ENCODE assay signal across 16 cellular contexts in genomic region chr2:232871835-232872736, GRCh38. TPM values are rescaled to one million over a fixed set of nuclear protein-coding genes. Genes with fewer than 3 reads are reported as not detected.
DNase-seq lines count a peak whose midpoint lies in the region; ATAC-seq and TF ChIP-seq lines count a peak whose summit lies in the region.
"Had no signal": no experiment of that assay in that cellular context is flagged by ENCODE, and none has a peak within 500 bp of the region (broad histone marks: within the 10 kb centered on the region; RNA-seq: fewer than 3 reads in every experiment).

No MANE protein-coding gene starts in this region.

- H2AK5ac ChIP-seq in neuronal stem cell (ENCODE audit: low read depth, low read length): peak overlapping the region; percentile 92

- peak; percentile 69 for DNase-seq in cardiac septum (ENCODE audit: low spot score)
- DNase-seq in left ventricle myocardium superior: no peak
- no peak for DNase-seq in neuronal stem cell (ENCODE audit: low spot score)
- peak; percentile 48 for DNase-seq in upper lobe of right lung
- no peak for DNase-seq in stimulated activated CD4-positive, alpha-beta T cell treated with anti-CD3 and anti-CD28 coated beads, Interleukin-4, amount 100 ng/mL, for 4 hours
- DNase-seq in hepatocyte (ENCODE audit: low spot score): no peak
- DNase-seq: activated naive CD4-positive, alpha-beta T cell treated with Interleukin-2 at 50 U/mL for 16 hours; Caco-2; left lung; NCI-H2171; NCI-H774; RPMI8226; stimulated activated naive CD8-positive, alpha-beta T cell treated with anti-CD3 and anti-CD28 coated beads, Interleukin-15, Interleukin-2, amounts not matched to agents 100 U/mL and 50 U/mL, for 24 hours had no signal

- H3K4ac ChIP-seq in neuronal stem cell (ENCODE audit: low read length): peak overlapping the region; percentile 14

- peak overlapping the region; percentile 47 for H3K23ac ChIP-seq in neuronal stem cell (ENCODE audit: low read depth, low read length, poor library complexity)

- H2AFZ ChIP-seq in neuronal stem cell (ENCODE audit: low read length) (no peak overlapping the region), hepatocyte (no peak overlapping the region)

- H3K27ac Mint-ChIP-seq in dendritic cell treated with granulocyte-macrophage colony-stimulating factor and Interleukin-4, amounts not matched to agents 40 ng/mL and 50 ng/mL, for 4 days: peak overlapping the region; percentile 65
- H3K27ac Mint-ChIP-seq: activated CD8-positive, alpha-beta memory T cell treated with anti-CD3 and anti-CD28 coated beads, Interleukin-2, amount 10 ng/mL, durations not matched to agents 7 days and 5 days had no signal

- no peaks in the 10 kb centered on the region for H3K9me3 Mint-ChIP-seq in dendritic cell treated with granulocyte-macrophage colony-stimulating factor and Interleukin-4, amounts not matched to agents 40 ng/mL and 50 ng/mL, for 4 days

- H3K27me3 ChIP-seq in neuronal stem cell (ENCODE audit: control insufficient read depth in 3 of 3, insufficient read depth in 3 of 3, low read depth in 1 of 3, low read length in 3 of 3) (peaks cover 5 to 14% (median 7%) of the 10 kb centered on the region in 3 experiments), upper lobe of right lung (peaks cover 26% of the 10 kb centered on the region), hepatocyte (no peaks in the 10 kb centered on the region)

- TF ChIP-seq CTCF in upper lobe of right lung (IDR thresholded peaks at IDR 0.05): no peak
- no peak for TF ChIP-seq CTCF in hepatocyte (IDR thresholded peaks at IDR 0.05; ENCODE audit: poor library complexity)

- H3K4me2 ChIP-seq in neuronal stem cell (ENCODE audit: insufficient read depth, low read length, poor library complexity, severe bottlenecking) (no peak overlapping the region), hepatocyte (no peak overlapping the region)

- H4K20me1 ChIP-seq in hepatocyte (ENCODE audit: insufficient read depth, poor library complexity, severe bottlenecking): no peaks in the 10 kb centered on the region

- no peaks in the 10 kb centered on the region for H3K79me2 ChIP-seq in hepatocyte

- peak overlapping the region; percentile 72 for H3K9ac ChIP-seq in neuronal stem cell (ENCODE audit: low read depth, low read length, poor library complexity)

- no peak overlapping the region for H3K4me3 Mint-ChIP-seq in dendritic cell treated with granulocyte-macrophage colony-stimulating factor and Interleukin-4, amounts not matched to agents 40 ng/mL and 50 ng/mL, for 4 days
- H3K4me3 Mint-ChIP-seq: activated CD8-positive, alpha-beta memory T cell treated with anti-CD3 and anti-CD28 coated beads, Interleukin-2, amount 10 ng/mL, durations not matched to agents 7 days and 5 days had no signal

- ATAC-seq in left ventricle myocardium superior (no peak), upper lobe of right lung (no peak), GM19463 (IDR thresholded peaks at IDR 0.05; ENCODE audit: unreplicated experiment) (no peak)
- ATAC-seq: activated CD8-positive, alpha-beta memory T cell treated with anti-CD3 and anti-CD28 coated beads, Interleukin-2, amount 10 ng/mL, durations not matched to agents 7 days and 5 days; left lung; stimulated activated naive CD8-positive, alpha-beta T cell treated with anti-CD3 and anti-CD28 coated beads, Interleukin-15, Interleukin-2, amounts not matched to agents 100 U/mL and 50 U/mL, for 24 hours had no signal

- no peak overlapping the region for H4K91ac ChIP-seq in neuronal stem cell (ENCODE audit: low read depth, low read length, poor library complexity)

- H3K18ac ChIP-seq in neuronal stem cell (ENCODE audit: low read length): peak overlapping the region; percentile 77

- no peaks in the 10 kb centered on the region for H3K79me1 ChIP-seq in neuronal stem cell (ENCODE audit: low read depth, low read length)

- H3K14ac ChIP-seq in neuronal stem cell (ENCODE audit: low read length): peak overlapping the region; percentile 85

- H3K9me3 ChIP-seq in neuronal stem cell (replicated peaks in 1 of 2; ENCODE audit: control insufficient read depth in 2 of 2, insufficient read depth in 1 of 2, low read depth in 1 of 2, low read length in 2 of 2): no peaks in the 10 kb centered on the region
- H3K9me3 ChIP-seq in upper lobe of right lung: no peaks in the 10 kb centered on the region
- no peaks in the 10 kb centered on the region for H3K9me3 ChIP-seq in hepatocyte (ENCODE audit: low read depth)
- H3K9me3 ChIP-seq: Caco-2, left lung had no signal

- no peaks in the 10 kb centered on the region for H3K9me2 ChIP-seq in hepatocyte (replicated peaks; ENCODE audit: insufficient read depth)

- peaks cover 22% of the 10 kb centered on the region for H3K27me3 Mint-ChIP-seq in dendritic cell treated with granulocyte-macrophage colony-stimulating factor and Interleukin-4, amounts not matched to agents 40 ng/mL and 50 ng/mL, for 4 days

- H3K27ac ChIP-seq in neuronal stem cell (replicated peaks; ENCODE audit: low read length) (no peak overlapping the region), upper lobe of right lung (no peak overlapping the region), hepatocyte (no peak overlapping the region)
- H3K27ac ChIP-seq: left lung had no signal

- H2BK15ac ChIP-seq in neuronal stem cell (ENCODE audit: low read length): peak overlapping the region; percentile 39

- no peaks in the 10 kb centered on the region for H3K36me3 Mint-ChIP-seq in dendritic cell treated with granulocyte-macrophage colony-stimulating factor and Interleukin-4, amounts not matched to agents 40 ng/mL and 50 ng/mL, for 4 days (ENCODE audit: low read depth)
- H3K36me3 Mint-ChIP-seq: activated CD8-positive, alpha-beta memory T cell treated with anti-CD3 and anti-CD28 coated beads, Interleukin-2, amount 10 ng/mL, durations not matched to agents 7 days and 5 days had no signal

- H3K36me3 ChIP-seq in neuronal stem cell (replicated peaks in 1 of 2; ENCODE audit: control insufficient read depth in 2 of 2, insufficient read depth in 2 of 2, low read length in 2 of 2) (no peaks in the 10 kb centered on the region), upper lobe of right lung (no peaks in the 10 kb centered on the region), hepatocyte (replicated peaks; ENCODE audit: insufficient read depth, low read depth) (no peaks in the 10 kb centered on the region)
- H3K36me3 ChIP-seq: left lung had no signal

- intact Hi-C loops in cardiac septum (cut with DNase I) (no loop called here), left ventricle myocardium superior (cut with micrococcal nuclease) (no loop called here), upper lobe of right lung (cut with DNase I) (no loop called here)
- intact Hi-C loops in dendritic cell treated with granulocyte-macrophage colony-stimulating factor and Interleukin-4, amounts not matched to agents 40 ng/mL and 50 ng/mL, for 4 days (cut with micrococcal nuclease): no loop called here

- no CpG with 5 or more reads among the region's 22 CpGs for WGBS in neuronal stem cell (ENCODE audit: extremely low coverage in 2 of 2, insufficient read length in 2 of 2, insufficient replicate concordance in 1 of 2), 2 donors
- 94% methylated on average over 22 of the region's 22 CpGs for WGBS in hepatocyte (ENCODE audit: low lambda C conversion rate, missing lambda C conversion rate)

- H2BK12ac ChIP-seq in neuronal stem cell (ENCODE audit: low read length): peak overlapping the region; percentile 50

- H3K4me3 ChIP-seq in neuronal stem cell (ENCODE audit: low read length in 2 of 2): no peak overlapping the region
- H3K4me3 ChIP-seq in upper lobe of right lung: no peak overlapping the region
- H3K4me3 ChIP-seq in hepatocyte: no peak overlapping the region
- H3K4me3 ChIP-seq: left lung had no signal

- H3K4me1 Mint-ChIP-seq in dendritic cell treated with granulocyte-macrophage colony-stimulating factor and Interleukin-4, amounts not matched to agents 40 ng/mL and 50 ng/mL, for 4 days (ENCODE audit: low read depth): peaks cover 25% of the 10 kb centered on the region

- peak overlapping the region; percentile 7 for H2BK5ac ChIP-seq in neuronal stem cell (ENCODE audit: low read length)

- H4K8ac ChIP-seq in neuronal stem cell (ENCODE audit: low read depth, low read length): peak overlapping the region; percentile 48

- H3K4me1 ChIP-seq in neuronal stem cell (ENCODE audit: control insufficient read depth in 2 of 2, insufficient read depth in 1 of 2, low read depth in 1 of 2, low read length in 2 of 2) (peaks cover 2 to 4% of the 10 kb centered on the region in 2 donors), upper lobe of right lung (peaks cover 4% of the 10 kb centered on the region), hepatocyte (ENCODE audit: insufficient read depth) (peaks cover 8% of the 10 kb centered on the region)

- no peak overlapping the region for H2BK120ac ChIP-seq in neuronal stem cell (ENCODE audit: low read depth, low read length)

RNA-seq across cellular contexts. Expression of gene SNORC, which starts 2.0 kb away (rescaled TPM):
- 1.1 TPM for total RNA-seq in cardiac septum
- total RNA-seq in left ventricle myocardium superior: 1.3 TPM
- 2.1 TPM for polyA plus RNA-seq in neuronal stem cell (2013, experiment 1 of 2)
- 2.9 TPM for polyA plus RNA-seq in neuronal stem cell (2013, experiment 2 of 2)
- 0.96 TPM for total RNA-seq in upper lobe of right lung
- 1.4 and 2.2 TPM in 2 replicates for total RNA-seq in hepatocyte
- 5.9 and 7.5 TPM in 2 replicates for polyA plus RNA-seq in hepatocyte

Comparison
In these comparisons a context has a peak if more than half of its experiments do, and no peak if none do; other contexts are left out.
1. DNase-seq: peak in cardiac septum (single experiment) and upper lobe of right lung (single experiment); none in left ventricle myocardium superior (single experiment), neuronal stem cell (single experiment), stimulated activated CD4-positive, alpha-beta T cell treated with anti-CD3 and anti-CD28 coated beads, Interleukin-4, amount 100 ng/mL, for 4 hours (0 of 2) and hepatocyte (single experiment).